Comparison of ENCODE assay signal across 6 cellular contexts in genomic region chr1:61644303-61644702, GRCh38.
"Had no signal": no experiment of that assay in that cellular context is flagged by ENCODE, and none has a peak within 500 bp of the region (broad histone marks: within the 10 kb centered on the region; RNA-seq: fewer than 3 reads in every experiment).

No MANE protein-coding gene starts in this region.

- DNase-seq: GM23248, GOT3, H7, IMR-90 had no signal

- H3K4me3 ChIP-seq: GM23248, HAP-1 had no signal

- ATAC-seq: HCT116 had no signal

- H3K36me3 ChIP-seq: HAP-1 had no signal

- H2AFZ ChIP-seq: GM23248 had no signal

- H3K27ac ChIP-seq: GM23248 had no signal

- H3K9me3 ChIP-seq: HAP-1 had no signal
